Comparison of ENCODE assay signal across 20 cellular contexts in the genomic region with DNA sequence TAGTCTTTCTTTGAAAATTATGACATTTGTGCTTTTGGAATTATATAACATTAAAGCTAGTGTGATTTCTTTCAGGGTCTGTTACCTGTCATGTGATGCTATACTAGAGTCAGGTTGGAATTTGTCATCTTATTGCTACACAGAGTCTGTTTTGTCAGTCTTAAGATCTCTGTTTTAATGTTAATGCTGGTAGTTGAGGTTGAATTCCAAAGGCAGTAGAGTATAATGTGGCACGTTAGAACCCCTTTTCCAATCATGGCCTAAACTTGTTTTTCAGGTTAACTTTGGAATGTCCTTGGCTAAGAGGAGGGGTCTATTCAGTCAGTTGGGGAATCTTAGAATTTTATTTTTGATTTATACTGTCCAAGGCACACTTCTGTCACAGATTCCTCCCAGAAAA.
"Had no signal": no experiment of that assay in that cellular context is flagged by ENCODE, and none has a peak within 500 bp of the region (broad histone marks: within the 10 kb centered on the region; RNA-seq: fewer than 3 reads in every experiment).

No MANE protein-coding gene starts in this region.

- H3K4me1 ChIP-seq: heart left ventricle, spleen, transverse colon had no signal

- DNase-seq: dorsolateral prefrontal cortex; effector CD8-positive, alpha-beta T cell; foreskin melanocyte; heart left ventricle; hippocampal formation; kidney glomerular epithelial cell; mucosa of descending colon; naive thymus-derived CD8-positive, alpha-beta T cell; posterior cingulate gyrus; spleen; stimulated activated CD4-positive, alpha-beta T cell treated with anti-CD3 and anti-CD28 coated beads, Interleukin-15, amount 100 ng/mL, for 24 hours; stimulated activated CD4-positive, alpha-beta T cell treated with anti-CD3 and anti-CD28 coated beads, Interleukin-1b, Interleukin-23, amount 100 ng/mL, for 48 hours; stimulated activated CD4-positive, alpha-beta T cell treated with anti-CD3 and anti-CD28 coated beads, Interleukin-4, amount 100 ng/mL, for 24 hours; transverse colon had no signal

- H3K27me3 ChIP-seq: dorsolateral prefrontal cortex, heart left ventricle, neutrophil, spleen, transverse colon had no signal

- H3K4me3 ChIP-seq: coronary artery, dorsolateral prefrontal cortex, heart left ventricle, mucosa of descending colon, spleen, thoracic aorta, transverse colon had no signal

- H3K4me1 Mint-ChIP-seq: naive thymus-derived CD8-positive, alpha-beta T cell; stimulated activated memory B cell treated with anti-CD40 and anti-IgM and Interleukin-4, amounts not matched to agents 10 μg/mL and 1 μg/mL and 100 μg/mL, for 72 hours had no signal

- H3K9me3 Mint-ChIP-seq: stimulated activated naive CD8-positive, alpha-beta T cell treated with anti-CD3 and anti-CD28 coated beads, Interleukin-15, Interleukin-2, amounts not matched to agents 100 ng/mL and 50 ng/mL, for 24 hours had no signal

- H3K36me3 Mint-ChIP-seq: naive thymus-derived CD8-positive, alpha-beta T cell; stimulated activated memory B cell treated with anti-CD40 and anti-IgM and Interleukin-4, amounts not matched to agents 10 μg/mL and 1 μg/mL and 100 μg/mL, for 72 hours had no signal

- H3K4me3 Mint-ChIP-seq: naive thymus-derived CD8-positive, alpha-beta T cell; stimulated activated memory B cell treated with anti-CD40 and anti-IgM and Interleukin-4, amounts not matched to agents 10 μg/mL and 1 μg/mL and 100 μg/mL, for 72 hours; stimulated activated naive CD8-positive, alpha-beta T cell treated with anti-CD3 and anti-CD28 coated beads, Interleukin-15, Interleukin-2, amounts not matched to agents 100 ng/mL and 50 ng/mL, for 24 hours had no signal

- ATAC-seq: heart left ventricle; mucosa of descending colon; naive thymus-derived CD8-positive, alpha-beta T cell; sciatic nerve; stimulated activated memory B cell treated with anti-CD40 and anti-IgM and Interleukin-4, amounts not matched to agents 10 μg/mL and 1 μg/mL and 100 μg/mL, for 72 hours had no signal

- H3K9me3 ChIP-seq: mucosa of descending colon, neutrophil, thoracic aorta, transverse colon had no signal

- H3K27ac Mint-ChIP-seq: naive thymus-derived CD8-positive, alpha-beta T cell; stimulated activated memory B cell treated with anti-CD40 and anti-IgM and Interleukin-4, amounts not matched to agents 10 μg/mL and 1 μg/mL and 100 μg/mL, for 72 hours; stimulated activated naive CD8-positive, alpha-beta T cell treated with anti-CD3 and anti-CD28 coated beads, Interleukin-15, Interleukin-2, amounts not matched to agents 100 ng/mL and 50 ng/mL, for 24 hours had no signal

- H3K36me3 ChIP-seq: heart left ventricle, neutrophil, spleen, thoracic aorta, transverse colon had no signal

- H3K27me3 Mint-ChIP-seq: naive thymus-derived CD8-positive, alpha-beta T cell; stimulated activated memory B cell treated with anti-CD40 and anti-IgM and Interleukin-4, amounts not matched to agents 10 μg/mL and 1 μg/mL and 100 μg/mL, for 72 hours; stimulated activated naive CD8-positive, alpha-beta T cell treated with anti-CD3 and anti-CD28 coated beads, Interleukin-15, Interleukin-2, amounts not matched to agents 100 ng/mL and 50 ng/mL, for 24 hours had no signal

- H3K27ac ChIP-seq: coronary artery, dorsolateral prefrontal cortex, heart left ventricle, neutrophil, spleen, thoracic aorta, transverse colon had no signal
